ENCODE assay signal across 12 cellular contexts in the genomic region with DNA sequence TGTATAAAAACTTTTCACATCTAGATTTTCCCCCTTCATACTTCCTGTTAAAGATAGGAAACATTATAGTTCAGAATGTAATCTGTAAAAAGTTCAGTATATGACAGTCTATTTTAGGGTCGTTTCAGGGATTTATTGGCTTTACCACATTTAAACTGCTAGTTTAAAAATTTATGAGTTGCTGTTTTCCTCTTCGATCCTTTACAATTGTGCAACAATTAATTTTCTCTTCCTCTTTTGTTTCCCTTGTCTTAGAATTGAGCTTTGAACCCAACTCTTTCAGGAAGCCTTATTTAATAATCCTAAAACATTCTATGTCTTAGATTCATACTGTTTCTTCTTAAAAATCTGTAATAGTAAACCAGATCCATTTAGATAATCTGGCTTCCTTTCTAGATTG.
"Had no signal": no experiment of that assay in that cellular context is flagged by ENCODE, and none has a peak within 500 bp of the region (broad histone marks: within the 10 kb centered on the region; RNA-seq: fewer than 3 reads in every experiment).

No MANE protein-coding gene starts in this region.

- DNase-seq: activated CD4-positive, alpha-beta T cell treated with anti-CD3 and anti-CD28 coated beads, Interleukin-2, amount 50 U/mL, for 4 hours; activated CD4-positive, CD25-positive, alpha-beta regulatory T cell treated with anti-CD3 and anti-CD28 coated beads, Interleukin-2, amount 50 U/mL, for 72 hours; activated T-cell treated with anti-CD3 and anti-CD28 coated beads for 4 hours; adrenal gland; mammary epithelial cell; naive thymus-derived CD8-positive, alpha-beta T cell; T1000 had no signal

- H3K36me3 Mint-ChIP-seq: naive thymus-derived CD8-positive, alpha-beta T cell; stimulated activated effector memory CD8-positive, alpha-beta T cell treated with anti-CD3 and anti-CD28 coated beads, Interleukin-12 subunit alpha, Interleukin-12 subunit beta, amount 100 ng/mL, for 72 hours had no signal

- H3K27ac Mint-ChIP-seq: activated naive CD4-positive, alpha-beta T cell treated with anti-CD3 and anti-CD28 coated beads, Interleukin-2, amount 50 U/mL, for 24 hours; stimulated activated effector memory CD8-positive, alpha-beta T cell treated with anti-CD3 and anti-CD28 coated beads, Interleukin-12 subunit alpha, Interleukin-12 subunit beta, amount 100 ng/mL, for 72 hours had no signal

- FAIRE-seq: islet of Langerhans had no signal

- H3K9me3 Mint-ChIP-seq: activated naive CD4-positive, alpha-beta T cell treated with anti-CD3 and anti-CD28 coated beads, Interleukin-2, amount 50 U/mL, for 24 hours; naive thymus-derived CD8-positive, alpha-beta T cell; stimulated activated effector memory CD8-positive, alpha-beta T cell treated with anti-CD3 and anti-CD28 coated beads, Interleukin-12 subunit alpha, Interleukin-12 subunit beta, amount 100 ng/mL, for 72 hours had no signal

- H3K4me3 Mint-ChIP-seq: activated naive CD4-positive, alpha-beta T cell treated with anti-CD3 and anti-CD28 coated beads, Interleukin-2, amount 50 U/mL, for 24 hours; naive thymus-derived CD8-positive, alpha-beta T cell; stimulated activated effector memory CD8-positive, alpha-beta T cell treated with anti-CD3 and anti-CD28 coated beads, Interleukin-12 subunit alpha, Interleukin-12 subunit beta, amount 100 ng/mL, for 72 hours had no signal

- ATAC-seq: esophagus mucosa; left lobe of liver; naive thymus-derived CD8-positive, alpha-beta T cell; stimulated activated effector memory CD8-positive, alpha-beta T cell treated with anti-CD3 and anti-CD28 coated beads, Interleukin-12 subunit alpha, Interleukin-12 subunit beta, amount 100 ng/mL, for 72 hours had no signal

- H3K27me3 Mint-ChIP-seq: activated naive CD4-positive, alpha-beta T cell treated with anti-CD3 and anti-CD28 coated beads, Interleukin-2, amount 50 U/mL, for 24 hours; naive thymus-derived CD8-positive, alpha-beta T cell had no signal
